Comparison of ENCODE assay signal across 1 cellular context in the genomic region with DNA sequence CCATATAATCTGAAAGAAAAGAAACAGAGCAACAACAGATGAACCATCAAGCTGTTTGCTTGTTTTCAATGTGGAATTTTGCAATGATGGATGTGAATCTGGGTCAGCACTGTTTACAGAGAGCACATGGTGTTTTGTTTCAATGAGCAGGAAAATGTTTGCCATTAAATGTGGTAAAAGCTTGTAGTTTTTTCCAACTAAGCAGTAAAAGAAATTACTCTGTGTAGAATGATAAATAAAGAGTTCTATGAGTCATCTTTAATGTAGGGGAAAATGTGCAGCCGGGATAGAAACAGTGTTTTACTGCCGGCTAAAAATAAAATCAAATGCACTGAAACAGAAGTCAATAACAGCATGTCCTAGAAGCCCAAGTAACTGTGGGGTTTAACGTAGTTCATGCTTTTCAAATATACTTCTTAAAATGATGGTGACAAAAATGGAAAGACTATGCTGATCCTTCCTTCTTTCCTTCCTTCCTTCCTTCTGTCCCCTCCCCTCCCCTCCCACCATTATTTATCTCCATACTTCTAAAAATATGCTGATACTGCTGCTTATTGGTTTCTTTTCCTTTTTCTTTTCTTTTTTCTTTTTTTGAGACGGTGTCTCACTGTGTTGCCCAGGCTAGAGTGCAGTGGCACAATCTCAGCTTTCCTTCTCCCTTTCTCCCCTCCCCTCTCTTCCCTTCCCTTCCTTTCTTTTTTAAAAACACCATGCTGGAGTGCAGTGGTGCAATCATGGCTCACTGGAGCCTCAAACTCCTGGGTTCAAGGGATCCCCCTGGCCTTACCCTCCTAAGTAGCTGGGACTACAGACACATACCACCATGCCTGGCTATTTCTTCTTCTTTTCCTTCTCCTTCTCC.
A peak's percentile ranks its signal among the peaks of the same experiment; 100 is the strongest.
TF ChIP-seq lines count a peak whose summit lies in the region.

No MANE protein-coding gene starts in this region.

TF ChIP-seq in HEK293, 187 proteins besides CTCF, POLR2A, EP300 and RAD21 (continued from another document and continues in another):
- TF ChIP-seq KLF9 (tag by site-specific recombination; IDR thresholded peaks at IDR 0.05; ENCODE audit: low read depth) (no peak), ZNF580 (tag by site-specific recombination; IDR thresholded peaks at IDR 0.05) (no peak), ZBTB20 (tag by site-specific recombination; IDR thresholded peaks at IDR 0.05) (no peak), PRDM2 (tag by site-specific recombination; IDR thresholded peaks at IDR 0.05; ENCODE audit: borderline replicate concordance) (no peak), ZFP41 (tag by site-specific recombination; IDR thresholded peaks at IDR 0.05; ENCODE audit: borderline replicate concordance) (no peak), HOXA7 (CRISPR knock-in tag; IDR thresholded peaks at IDR 0.05; ENCODE audit: borderline replicate concordance) (no peak), ZNF19 (tag by site-specific recombination; IDR thresholded peaks at IDR 0.05; ENCODE audit: low read depth) (no peak), ZBTB48 (tag by site-specific recombination; IDR thresholded peaks at IDR 0.05) (no peak), ZFP69B (tag by site-specific recombination; IDR thresholded peaks at IDR 0.05) (no peak), ZNF133 (tag by site-specific recombination; IDR thresholded peaks at IDR 0.05) (no peak), ZNF174 (tag by site-specific recombination; IDR thresholded peaks at IDR 0.05) (no peak), ZNF114 (tag by site-specific recombination; IDR thresholded peaks at IDR 0.05) (no peak), EGR2 (tag by site-specific recombination; IDR thresholded peaks at IDR 0.05; ENCODE audit: low read depth) (no peak), ZNF362 (tag by site-specific recombination; IDR thresholded peaks at IDR 0.05) (no peak), WT1 (tag by site-specific recombination; IDR thresholded peaks at IDR 0.05) (peak; percentile 40; the same call in 1 of the 2 replicates), ZNF335 (tag by site-specific recombination; conservative IDR thresholded peaks at IDR 0.05) (peak; percentile 33; the same call in 1 of the 2 replicates), ZNF311 (tag by site-specific recombination; IDR thresholded peaks at IDR 0.05; ENCODE audit: borderline replicate concordance) (no peak), ZNF768 (tag by site-specific recombination; IDR thresholded peaks at IDR 0.05) (no peak), ZBTB1 (tag by site-specific recombination; IDR thresholded peaks at IDR 0.05) (peak; percentile 45; the same call in 1 of the 2 replicates), PRDM4 (tag by site-specific recombination; IDR thresholded peaks at IDR 0.05) (peak; percentile 70), GLIS2 (tag by site-specific recombination; IDR thresholded peaks at IDR 0.05) (no peak), PBX3 (CRISPR knock-in tag; IDR thresholded peaks at IDR 0.05) (no peak), ZNF280C (tag by site-specific recombination; IDR thresholded peaks at IDR 0.05) (no peak), PRDM10 (tag by site-specific recombination; IDR thresholded peaks at IDR 0.05) (no peak), ZNF785 (tag by site-specific recombination; IDR thresholded peaks at IDR 0.05) (no peak), ZNF473 (tag by site-specific recombination; IDR thresholded peaks at IDR 0.05) (no peak), ZBTB21 (tag by site-specific recombination; IDR thresholded peaks at IDR 0.05) (no peak), ZNF707 (tag by site-specific recombination; IDR thresholded peaks at IDR 0.05) (no peak), BCL11A (tag by site-specific recombination; IDR thresholded peaks at IDR 0.05; ENCODE audit: low read depth) (peak; percentile 69; the same call in 1 of the 2 replicates), ZNF701 (tag by site-specific recombination; IDR thresholded peaks at IDR 0.05) (no peak), ZNF175 (tag by site-specific recombination; IDR thresholded peaks at IDR 0.05) (no peak), ZNF398 (tag by site-specific recombination; IDR thresholded peaks at IDR 0.05) (no peak)
- TF ChIP-seq, protein P1, sequence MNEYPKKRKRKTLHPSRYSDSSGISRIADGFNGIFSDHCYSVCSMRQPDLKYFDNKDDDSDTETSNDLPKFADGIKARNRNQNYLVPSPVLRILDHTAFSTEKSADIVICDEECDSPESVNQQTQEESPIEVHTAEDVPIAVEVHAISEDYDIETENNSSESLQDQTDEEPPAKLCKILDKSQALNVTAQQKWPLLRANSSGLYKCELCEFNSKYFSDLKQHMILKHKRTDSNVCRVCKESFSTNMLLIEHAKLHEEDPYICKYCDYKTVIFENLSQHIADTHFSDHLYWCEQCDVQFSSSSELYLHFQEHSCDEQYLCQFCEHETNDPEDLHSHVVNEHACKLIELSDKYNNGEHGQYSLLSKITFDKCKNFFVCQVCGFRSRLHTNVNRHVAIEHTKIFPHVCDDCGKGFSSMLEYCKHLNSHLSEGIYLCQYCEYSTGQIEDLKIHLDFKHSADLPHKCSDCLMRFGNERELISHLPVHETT (tag by site-specific recombination; IDR thresholded peaks at IDR 0.05): no peak
